In genomic region chr2:68362069-68362468, GRCh38 we compare ENCODE assay signal across 8 cellular contexts. TPM values are rescaled to one million over a fixed set of nuclear protein-coding genes. Genes with fewer than 3 reads are reported as not detected.
DNase-seq lines count a peak whose midpoint lies in the region; ATAC-seq and TF ChIP-seq lines count a peak whose summit lies in the region.

No MANE protein-coding gene starts in this region.

- no peak for TF ChIP-seq POLR2A in right lobe of liver (IDR thresholded peaks at IDR 0.05)

- POLR2A ChIA-PET in A673 (lab: Charles Lee; ENCODE audit: low non-redundant PET), result no interaction called here

- ATAC-seq in GM18511 (IDR thresholded peaks at IDR 0.05; ENCODE audit: unreplicated experiment) (peak; percentile 39), HG03103 (IDR thresholded peaks at IDR 0.05; ENCODE audit: low read depth, unreplicated experiment) (peak; percentile 34), right lobe of liver (peak; percentile 86 to 95 (median 91))

- 16% methylated on average over 9 of the region's 12 CpGs for WGBS in right lobe of liver (ENCODE audit: insufficient coverage, low coverage, low lambda C conversion rate, missing lambda C conversion rate)

- H3K27ac ChIP-seq in A673 (ENCODE audit: low read depth, low read length, poor library complexity, severe bottlenecking), result no peak overlapping the region
- no peak overlapping the region for H3K27ac ChIP-seq in right lobe of liver

- no peaks in the 10 kb centered on the region for H3K36me3 ChIP-seq in A673 (ENCODE audit: insufficient read depth, low read length, poor library complexity, severe bottlenecking)
- H3K36me3 ChIP-seq in right lobe of liver, result no peaks in the 10 kb centered on the region

- peak; percentile 87 for DNase-seq in A673 (ENCODE audit: low spot score)
- DNase-seq in NCI-H446 treated with DMSO at 0.1 percent for 48 hours (lab: John Stamatoyannopoulos, UW), result peak; percentile 53
- peak; percentile 78 for DNase-seq in activated CD4-positive, CD25-positive, alpha-beta regulatory T cell treated with anti-CD3 and anti-CD28 coated beads, Interleukin-2, amount 50 U/mL, for 72 hours
- DNase-seq in choroid plexus epithelial cell (ENCODE audit: low read depth), result peak; percentile 81
- peak; percentile 80 to 83 (median 82) for DNase-seq in right lobe of liver
- DNase-seq in stimulated activated CD8-positive, alpha-beta memory T cell treated with anti-CD3 and anti-CD28 coated beads, Interleukin-12 subunit alpha, Interleukin-12 subunit beta, amount 100 ng/mL, for 24 hours (ENCODE audit: extremely low read depth), result peak; percentile 53

- intact Hi-C loops in A673 (cut with micrococcal nuclease; ENCODE audit: unreplicated experiment) (loop anchor here (1.0 kb wide), 1 partner anchor 79 kb away; no protein-coding TSS in a partner anchor), right lobe of liver (cut with DNase I) (loop anchor here in 1 of 2 donors (10.0 kb wide), 1 partner anchor 73 kb away; no protein-coding TSS in a partner anchor)

- BruUV-seq in A673 (replicated peaks; lab: Mats Ljungman, UMichigan), result no TSS peak

- peak; percentile 86 for TF ChIP-seq CTCF in A673 (conservative IDR thresholded peaks at IDR 0.05; ENCODE audit: low read depth, low read length)
- peak; percentile 81 for TF ChIP-seq CTCF in choroid plexus epithelial cell (conservative IDR thresholded peaks at IDR 0.05; ENCODE audit: low read depth, low read length)
- TF ChIP-seq CTCF in right lobe of liver (IDR thresholded peaks at IDR 0.05), result peak; percentile 84 to 93 (median 88)

- no peaks in the 10 kb centered on the region for H3K9me3 ChIP-seq in A673 (ENCODE audit: low read depth, low read length, poor library complexity, severe bottlenecking)
- H3K9me3 ChIP-seq in right lobe of liver, result no peaks in the 10 kb centered on the region

- no peaks in the 10 kb centered on the region for H3K4me1 ChIP-seq in A673 (ENCODE audit: insufficient read depth, low read length, poor library complexity, severe bottlenecking)
- peaks cover 0 to 5% (median 0%) of the 10 kb centered on the region in 4 donors for H3K4me1 ChIP-seq in right lobe of liver

- H3K27me3 ChIP-seq in A673 (replicated peaks; ENCODE audit: insufficient read depth, low read depth, low read length, poor library complexity), result no peaks in the 10 kb centered on the region
- no peaks in the 10 kb centered on the region for H3K27me3 ChIP-seq in right lobe of liver

- CTCF ChIA-PET in A673 (lab: Charles Lee), result no interaction called here

- H3K4me3 ChIP-seq in A673 (ENCODE audit: low read depth, low read length, poor library complexity, severe bottlenecking), result no peak overlapping the region
- no peak overlapping the region for H3K4me3 ChIP-seq in choroid plexus epithelial cell (ENCODE audit: low read depth, low read length)
- H3K4me3 ChIP-seq in right lobe of liver, result no peak overlapping the region

RNA-seq across cellular contexts. Expression of gene PLEK, which starts 3.0 kb away (rescaled TPM):
- total RNA-seq in A673 (2021) (not detected in 2 replicates), right lobe of liver (10 to 100 TPM in 1 of 6 experiments, 1 to 10 TPM in 4, under 1 TPM in 1; 0.98 to 14.8 (median 2.4) TPM)

RNA-seq across cellular contexts. Expression of gene CNRIP1, which starts 42.3 kb away (rescaled TPM):
- total RNA-seq in A673 (2021), result 18.4 and 22.2 TPM in 2 replicates
- 1 to 10 TPM; 1.9 to 4.1 (median 2.6) TPM for total RNA-seq in right lobe of liver

Comparison
In these comparisons a context has a peak if more than half of its experiments do, and no peak if none do; other contexts are left out.
1. ATAC-seq: peak in every context shown above with its lines; median percentile 91 in right lobe of liver; 39 in GM18511; 34 in HG03103.